ENCODE assay signal across 8 cellular contexts in the genomic region with DNA sequence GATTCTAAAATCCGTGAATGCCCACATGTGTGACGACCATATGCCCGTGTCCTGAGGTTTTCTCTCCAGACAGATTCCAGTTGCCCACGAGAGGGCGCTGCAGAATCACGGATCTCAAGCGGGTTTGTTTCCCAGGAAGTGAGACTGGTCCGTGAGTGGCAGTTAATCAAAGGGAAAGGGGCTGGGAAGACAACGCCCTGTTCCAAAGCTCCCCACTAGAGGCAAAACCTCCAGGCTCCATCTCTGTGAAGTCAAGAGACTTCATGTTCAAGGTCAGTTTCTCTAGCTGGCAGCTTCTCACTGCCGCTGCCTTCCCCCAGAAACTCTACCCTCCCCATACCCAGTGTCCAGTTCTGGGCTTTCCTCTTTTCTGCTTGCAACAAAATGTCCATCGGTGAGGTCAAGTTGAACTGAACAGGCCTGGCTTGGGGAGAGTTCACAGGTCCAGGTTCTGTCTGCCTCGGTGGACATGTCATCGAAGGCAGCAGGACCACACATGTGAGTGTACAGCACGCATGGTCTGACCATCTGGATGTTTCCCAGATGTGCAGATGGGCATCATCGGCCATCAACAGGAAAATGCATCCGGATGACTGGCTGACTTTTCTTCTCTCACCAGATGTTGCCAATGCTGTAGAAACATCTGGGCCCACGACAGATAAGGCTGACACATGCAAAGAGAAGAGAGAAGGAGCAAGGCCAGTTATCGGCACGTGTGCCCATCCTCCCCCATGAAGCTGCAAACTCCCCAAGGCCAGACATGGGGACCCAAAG. TPM values are rescaled to one million over a fixed set of nuclear protein-coding genes. Genes with fewer than 3 reads are reported as not detected.
DNase-seq lines count a peak whose midpoint lies in the region; ATAC-seq and TF ChIP-seq lines count a peak whose summit lies in the region.

No MANE protein-coding gene starts in this region.

- H2AK5ac ChIP-seq in neuronal stem cell (ENCODE audit: low read depth, low read length), result no peak overlapping the region

- H3K79me1 ChIP-seq in neuronal stem cell (ENCODE audit: low read depth, low read length), result no peaks in the 10 kb centered on the region

- no peak overlapping the region for H3K4ac ChIP-seq in neuronal stem cell (ENCODE audit: low read length)

- H2BK120ac ChIP-seq in neuronal stem cell (ENCODE audit: low read depth, low read length), result no peak overlapping the region

- no peak overlapping the region for H2BK15ac ChIP-seq in neuronal stem cell (ENCODE audit: low read length)

- H3K9me3 ChIP-seq in neuronal stem cell (replicated peaks in 1 of 2; ENCODE audit: control insufficient read depth in 2 of 2, insufficient read depth in 1 of 2, low read depth in 1 of 2, low read length in 2 of 2), result no peaks in the 10 kb centered on the region

- H3K4me1 ChIP-seq in neuronal stem cell (ENCODE audit: control insufficient read depth in 2 of 2, insufficient read depth in 1 of 2, low read depth in 1 of 2, low read length in 2 of 2), result no peaks in the 10 kb centered on the region

- H3K9ac ChIP-seq in neuronal stem cell (ENCODE audit: low read depth, low read length, poor library complexity), result no peak overlapping the region

- no peak for ATAC-seq in HG03095 (IDR thresholded peaks at IDR 0.05; ENCODE audit: unreplicated experiment)

- no peak overlapping the region for H3K4me2 ChIP-seq in neuronal stem cell (ENCODE audit: insufficient read depth, low read length, poor library complexity, severe bottlenecking)

- no peak overlapping the region for H3K18ac ChIP-seq in neuronal stem cell (ENCODE audit: low read length)

- H2BK12ac ChIP-seq in neuronal stem cell (ENCODE audit: low read length), result no peak overlapping the region

- no peaks in the 10 kb centered on the region for H3K36me3 ChIP-seq in neuronal stem cell (replicated peaks in 1 of 2; ENCODE audit: control insufficient read depth in 2 of 2, insufficient read depth in 2 of 2, low read length in 2 of 2)

- H2BK5ac ChIP-seq in neuronal stem cell (ENCODE audit: low read length), result no peak overlapping the region

- peak; percentile 77 for DNase-seq in DMS 273 treated with DMSO at 0.1 percent for 48 hours (lab: John Stamatoyannopoulos, UW)
- peak; percentile 57 for DNase-seq in LNCaP clone FGC (ENCODE audit: low read depth)
- DNase-seq in RPMI7951 (ENCODE audit: low read depth), result peak; percentile 86
- peak; percentile 83 to 88 for DNase-seq in activated T-cell treated with anti-CD3 and anti-CD28 coated beads, Interleukin-2, amount 50 U/mL, for 48 hours
- peak; percentile 87 for DNase-seq in fibroblast of mammary gland (ENCODE audit: low read depth)
- peak; percentile 92 for DNase-seq in neuronal stem cell (ENCODE audit: low spot score)
- peak; percentile 70 for DNase-seq in stromal cell of bone marrow (ENCODE audit: low read depth)

- H3K27ac ChIP-seq in neuronal stem cell (replicated peaks; ENCODE audit: low read length), result no peak overlapping the region

- H2AFZ ChIP-seq in neuronal stem cell (ENCODE audit: low read length), result peak overlapping the region; percentile 25

- H3K4me3 ChIP-seq in LNCaP clone FGC (ENCODE audit: low read depth, low read length) (no peak overlapping the region), fibroblast of mammary gland (ENCODE audit: control insufficient read depth, low read depth, low read length) (no peak overlapping the region), neuronal stem cell (ENCODE audit: low read length in 2 of 2) (no peak overlapping the region)

- no peak overlapping the region for H4K8ac ChIP-seq in neuronal stem cell (ENCODE audit: low read depth, low read length)

- TF ChIP-seq CTCF in LNCaP clone FGC (IDR thresholded peaks at IDR 0.05; ENCODE audit: control insufficient read depth, extremely low read depth, insufficient read depth) (peak; percentile 89), fibroblast of mammary gland (conservative IDR thresholded peaks at IDR 0.05; ENCODE audit: control insufficient read depth, insufficient read depth, low read depth, low read length) (peak; percentile 78)

- H3K27me3 ChIP-seq in neuronal stem cell (ENCODE audit: control insufficient read depth in 3 of 3, insufficient read depth in 3 of 3, low read depth in 1 of 3, low read length in 3 of 3), result peaks cover 0 to 11% (median 3%) of the 10 kb centered on the region in 3 experiments

- no CpG with 5 or more reads among the region's 19 CpGs for WGBS in neuronal stem cell (ENCODE audit: extremely low coverage in 2 of 2, insufficient read length in 2 of 2, insufficient replicate concordance in 1 of 2), 2 donors

- no peak overlapping the region for H4K91ac ChIP-seq in neuronal stem cell (ENCODE audit: low read depth, low read length, poor library complexity)

- H3K23ac ChIP-seq in neuronal stem cell (ENCODE audit: low read depth, low read length, poor library complexity), result no peak overlapping the region

- no peak overlapping the region for H3K14ac ChIP-seq in neuronal stem cell (ENCODE audit: low read length)

RNA-seq across cellular contexts. Expression of gene NOX5, which starts 44.9 kb away (rescaled TPM):
- 2.2 and 2.9 TPM in 2 replicates for total RNA-seq in RPMI7951 (2014; rRNA removed; shearing (Covaris generic))
- polyA plus RNA-seq in neuronal stem cell (2013, experiment 1 of 2), result 0.01 TPM
- polyA plus RNA-seq in neuronal stem cell (2013, experiment 2 of 2), result under 0.01 TPM
